ENCODE assay signal across 35 cellular contexts in genomic region chr9:132577119-132577518, GRCh38. TPM values are rescaled to one million over a fixed set of nuclear protein-coding genes. Genes with fewer than 3 reads are reported as not detected.
"Had no signal": no experiment of that assay in that cellular context is flagged by ENCODE, and none has a peak within 500 bp of the region (broad histone marks: within the 10 kb centered on the region; RNA-seq: fewer than 3 reads in every experiment).

No MANE protein-coding gene starts in this region.

- H3K36me3 ChIP-seq: brain microvascular endothelial cell, esophagus squamous epithelium, gastroesophageal sphincter, WERI-Rb-1 had no signal

- FAIRE-seq: astrocyte had no signal

- DNase-seq: activated B cell treated with CpG ODN at 0.5 μM for 24 hours; activated CD4-positive, alpha-beta T cell treated with anti-CD3 and anti-CD28 coated beads for 48 hours; activated CD4-positive, alpha-beta T cell treated with anti-CD3 and anti-CD28 coated beads, Interleukin-2, amount 50 U/mL, for 1 hour; activated CD4-positive, alpha-beta T cell treated with anti-CD3 and anti-CD28 coated beads, Interleukin-2, amount 50 U/mL, for 48 hours; activated CD8-positive, alpha-beta memory T cell treated with anti-CD3 and anti-CD28 coated beads for 24 hours; activated CD8-positive, alpha-beta T cell treated with anti-CD3 and anti-CD28 coated beads for 36 hours; activated effector memory CD4-positive, alpha-beta T cell treated with Interleukin-2 at 50 U/mL for 16 hours; activated gamma-delta T cell treated with Interleukin-2 at 50 U/mL for 16 hours; activated naive CD4-positive, alpha-beta T cell treated with anti-CD3 and anti-CD28 coated beads, Interleukin-2, amount 50 U/mL, for 16 hours; activated naive CD4-positive, alpha-beta T cell treated with Interleukin-2 at 50 U/mL for 16 hours; activated T-cell treated with anti-CD3 and anti-CD28 coated beads, Interleukin-2, amount 50 U/mL, for 4 hours; amniotic stem cell; anterior cingulate cortex; brain microvascular endothelial cell; dorsolateral prefrontal cortex; effector memory CD8-positive, alpha-beta T cell; esophagus squamous epithelium; foreskin melanocyte; head of caudate nucleus; T-helper 1 cell; T-helper 17 cell; T1000; WERI-Rb-1 had no signal

- H3K9me3 ChIP-seq: esophagus squamous epithelium, gastroesophageal sphincter had no signal

- H3K4me3 ChIP-seq: coronary artery, dorsolateral prefrontal cortex, esophagus squamous epithelium, gastroesophageal sphincter had no signal

- ATAC-seq: activated CD4-positive, CD25-positive, alpha-beta regulatory T cell treated with anti-CD3 and anti-CD28 coated beads, Interleukin-2, amount 50 U/mL, for 24 hours; activated CD8-positive, alpha-beta T cell treated with anti-CD3 and anti-CD28 coated beads for 36 hours; activated T-cell treated with anti-CD3 and anti-CD28 coated beads, Interleukin-2, amount 50 U/mL, for 4 hours; activated T-helper 17 cell treated with anti-CD3 and anti-CD28 coated beads, Interleukin-2, amount 50 U/mL, for 72 hours; effector memory CD8-positive, alpha-beta T cell; gastroesophageal sphincter; T-helper 17 cell had no signal

- H3K27ac ChIP-seq: brain microvascular endothelial cell, coronary artery, dorsolateral prefrontal cortex, epithelial cell of prostate, esophagus squamous epithelium, gastroesophageal sphincter, WERI-Rb-1 had no signal

RNA-seq across cellular contexts. Expression of gene BARHL1, which starts 5.3 kb away (rescaled TPM):
- total RNA-seq: activated B cell treated with CpG ODN at 0.5 μM for 24 hours; activated CD8-positive, alpha-beta T cell treated with anti-CD3 and anti-CD28 coated beads for 36 hours; activated T-cell treated with anti-CD3 and anti-CD28 coated beads, Interleukin-2, amount 50 U/mL, for 4 hours; activated T-helper 17 cell treated with anti-CD3 and anti-CD28 coated beads, Interleukin-2, amount 50 U/mL, for 72 hours; astrocyte; bronchial epithelial cell; cardiac septum; dorsolateral prefrontal cortex; esophagus squamous epithelium; fibroblast of lung; fibroblast of villous mesenchyme; gastroesophageal sphincter; T-helper 17 cell had no signal
- polyA plus RNA-seq: adipose tissue, esophagus, fibroblast of lung had no signal
